8 cellular contexts compared by ENCODE assay signal in genomic region chr1:169102567-169102966, GRCh38. TPM values are rescaled to one million over a fixed set of nuclear protein-coding genes. Genes with fewer than 3 reads are reported as not detected.
DNase-seq lines count a peak whose midpoint lies in the region; ATAC-seq and TF ChIP-seq lines count a peak whose summit lies in the region.

No MANE protein-coding gene starts in this region.

- no peaks in the 10 kb centered on the region for H3K27me3 ChIP-seq in colonic mucosa
- no peaks in the 10 kb centered on the region for H3K27me3 ChIP-seq in muscle layer of duodenum (ENCODE audit: low read depth, low read length)
- H3K27me3 ChIP-seq in WERI-Rb-1 (ENCODE audit: insufficient read depth, low read depth, severe bottlenecking), result no peaks in the 10 kb centered on the region

- H3K4me3 ChIP-seq in colonic mucosa (peak overlapping the region; percentile 21), muscle layer of duodenum (ENCODE audit: low read depth in 1 of 2, low read length in 2 of 2) (peak overlapping the region; percentile 6 to 38), WERI-Rb-1 (ENCODE audit: low read depth, low read length) (no peak overlapping the region)

- H3K36me3 ChIP-seq in colonic mucosa (no peaks in the 10 kb centered on the region), muscle layer of duodenum (ENCODE audit: control insufficient read depth in 1 of 2, insufficient read depth in 2 of 2, low read length in 2 of 2) (no peaks in the 10 kb centered on the region), WERI-Rb-1 (no peaks in the 10 kb centered on the region)

- H3K9ac ChIP-seq in colonic mucosa (ENCODE audit: low read depth in 2 of 2, low read length in 2 of 2), result peak overlapping the region; percentile 72 to 95

- DNase-seq in COLO829 (ENCODE audit: low spot score) (peak; percentile 95), NCI-H2196 (lab: John Stamatoyannopoulos, UW; ENCODE audit: unreplicated experiment) (peak; percentile 48), colonic mucosa (peak; percentile 36), NCI-H524 treated with DMSO at 0.1 percent for 48 hours (lab: John Stamatoyannopoulos, UW) (no peak), germinal center (ENCODE audit: low spot score) (no peak), WERI-Rb-1 (no peak)

- H3K9me3 ChIP-seq in colonic mucosa (no peaks in the 10 kb centered on the region), muscle layer of duodenum (ENCODE audit: control insufficient read depth in 1 of 2, low read length in 2 of 2) (no peaks in the 10 kb centered on the region), WERI-Rb-1 (ENCODE audit: severe bottlenecking) (no peaks in the 10 kb centered on the region)

- H3K27ac ChIP-seq in colonic mucosa (peak overlapping the region; percentile 92), muscle layer of duodenum (ENCODE audit: low read length) (peak overlapping the region; percentile 82), WERI-Rb-1 (no peak overlapping the region)

- ATAC-seq in GM21529 (IDR thresholded peaks at IDR 0.05; ENCODE audit: unreplicated experiment), result no peak

- TF ChIP-seq CTCF in colonic mucosa (IDR thresholded peaks at IDR 0.05), result no peak
- no peak for TF ChIP-seq CTCF in WERI-Rb-1 (IDR thresholded peaks at IDR 0.05; ENCODE audit: low read depth, low read length)

- intact Hi-C loops in colonic mucosa (cut with DNase I), result no loop called here

- H3K4me1 ChIP-seq in colonic mucosa (no peaks in the 10 kb centered on the region), muscle layer of duodenum (ENCODE audit: control insufficient read depth in 1 of 2, insufficient read depth in 2 of 2, low read length in 2 of 2) (peaks cover 0 to 22% of the 10 kb centered on the region in 2 donors)

RNA-seq across cellular contexts. Expression of gene ATP1B1, which starts 3.9 kb away (rescaled TPM):
- total RNA-seq in colonic mucosa, result 100 to 1,000 TPM; 378 to 678 TPM

Comparison
In these comparisons a context has a peak if more than half of its experiments do, and no peak if none do; other contexts are left out.
1. DNase-seq: peak in COLO829 (single experiment), NCI-H2196 (single experiment) and colonic mucosa (single experiment); none in NCI-H524 treated with DMSO at 0.1 percent for 48 hours (single experiment), germinal center (single experiment) and WERI-Rb-1 (single experiment).